ENCODE assay signal across 9 cellular contexts in genomic region chr4:148445903-148446261, GRCh38. TPM values are rescaled to one million over a fixed set of nuclear protein-coding genes. Genes with fewer than 3 reads are reported as not detected.
DNase-seq lines count a peak whose midpoint lies in the region; ATAC-seq and TF ChIP-seq lines count a peak whose summit lies in the region.
"Had no signal": no experiment of that assay in that cellular context is flagged by ENCODE, and none has a peak within 500 bp of the region (broad histone marks: within the 10 kb centered on the region; RNA-seq: fewer than 3 reads in every experiment).

No MANE protein-coding gene starts in this region.

- intact Hi-C loops in dendritic cell treated with granulocyte-macrophage colony-stimulating factor and Interleukin-4, amounts not matched to agents 40 ng/mL and 50 ng/mL, for 4 days (cut with micrococcal nuclease) = no loop called here

- peaks cover 66% of the 10 kb centered on the region for H3K27me3 Mint-ChIP-seq in dendritic cell treated with granulocyte-macrophage colony-stimulating factor and Interleukin-4, amounts not matched to agents 40 ng/mL and 50 ng/mL, for 4 days
- peaks cover 12 to 23% of the 10 kb centered on the region in 2 donors for H3K27me3 Mint-ChIP-seq in natural killer cell treated with Interleukin-12 subunit alpha and Interleukin-12 subunit beta and Interleukin-15 and Interleukin-18, amount 100 ng/mL, for 72 hours

- H3K36me3 Mint-ChIP-seq in dendritic cell treated with granulocyte-macrophage colony-stimulating factor and Interleukin-4, amounts not matched to agents 40 ng/mL and 50 ng/mL, for 4 days (ENCODE audit: low read depth) = peaks cover 13% of the 10 kb centered on the region
- H3K36me3 Mint-ChIP-seq in natural killer cell treated with Interleukin-12 subunit alpha and Interleukin-12 subunit beta and Interleukin-15 and Interleukin-18, amount 100 ng/mL, for 72 hours = no peaks in the 10 kb centered on the region

- no peak for ATAC-seq in natural killer cell treated with Interleukin-12 subunit alpha and Interleukin-12 subunit beta and Interleukin-15 and Interleukin-18, amount 100 ng/mL, for 72 hours
- ATAC-seq in GM18867 (IDR thresholded peaks at IDR 0.05; ENCODE audit: unreplicated experiment) = no peak

- H3K4me3 ChIP-seq in LNCaP clone FGC (ENCODE audit: low read depth, low read length) = peak overlapping the region; percentile 83

- peak overlapping the region; percentile 69 for H3K4me3 Mint-ChIP-seq in dendritic cell treated with granulocyte-macrophage colony-stimulating factor and Interleukin-4, amounts not matched to agents 40 ng/mL and 50 ng/mL, for 4 days
- peak overlapping the region; percentile 86 for H3K4me3 Mint-ChIP-seq in natural killer cell treated with Interleukin-12 subunit alpha and Interleukin-12 subunit beta and Interleukin-15 and Interleukin-18, amount 100 ng/mL, for 72 hours

- no peak for TF ChIP-seq CTCF in LNCaP clone FGC (IDR thresholded peaks at IDR 0.05; ENCODE audit: control insufficient read depth, extremely low read depth, insufficient read depth)

- no peak overlapping the region for H3K27ac Mint-ChIP-seq in dendritic cell treated with granulocyte-macrophage colony-stimulating factor and Interleukin-4, amounts not matched to agents 40 ng/mL and 50 ng/mL, for 4 days
- peak overlapping the region; percentile 7 to 23 for H3K27ac Mint-ChIP-seq in natural killer cell treated with Interleukin-12 subunit alpha and Interleukin-12 subunit beta and Interleukin-15 and Interleukin-18, amount 100 ng/mL, for 72 hours

- no peaks in the 10 kb centered on the region for H3K9me3 Mint-ChIP-seq in dendritic cell treated with granulocyte-macrophage colony-stimulating factor and Interleukin-4, amounts not matched to agents 40 ng/mL and 50 ng/mL, for 4 days
- no peaks in the 10 kb centered on the region for H3K9me3 Mint-ChIP-seq in natural killer cell treated with Interleukin-12 subunit alpha and Interleukin-12 subunit beta and Interleukin-15 and Interleukin-18, amount 100 ng/mL, for 72 hours

- DNase-seq in Ammon's horn (ENCODE audit: low spot score) (peak; percentile 45), LNCaP clone FGC (ENCODE audit: low read depth) (no peak), 8988T (no peak), kidney glomerular epithelial cell (lab: John Stamatoyannopoulos, UW) (no peak), DMS153 treated with DMSO at 0.1 percent for 48 hours (lab: John Stamatoyannopoulos, UW; ENCODE audit: unreplicated experiment) (no peak)
- DNase-seq in natural killer cell treated with Interleukin-12 subunit alpha and Interleukin-12 subunit beta and Interleukin-15 and Interleukin-18, amount 100 ng/mL, for 72 hours (ENCODE audit: low spot score) = no peak

- H3K4me1 Mint-ChIP-seq in dendritic cell treated with granulocyte-macrophage colony-stimulating factor and Interleukin-4, amounts not matched to agents 40 ng/mL and 50 ng/mL, for 4 days (ENCODE audit: low read depth) = peaks cover 32% of the 10 kb centered on the region
- peaks cover 14 to 20% of the 10 kb centered on the region in 2 donors for H3K4me1 Mint-ChIP-seq in natural killer cell treated with Interleukin-12 subunit alpha and Interleukin-12 subunit beta and Interleukin-15 and Interleukin-18, amount 100 ng/mL, for 72 hours (ENCODE audit: low read depth in 2 of 2)

RNA-seq across cellular contexts. Expression of gene NR3C2, which starts 3.7 kb away (rescaled TPM):
- 1 to 10 TPM; 1.5 to 2.4 TPM for total RNA-seq in natural killer cell treated with Interleukin-12 subunit alpha and Interleukin-12 subunit beta and Interleukin-15 and Interleukin-18, amount 100 ng/mL, for 72 hours
- total RNA-seq: RPMI7951 had no signal
